ENCODE assay signal across 18 cellular contexts in the genomic region with DNA sequence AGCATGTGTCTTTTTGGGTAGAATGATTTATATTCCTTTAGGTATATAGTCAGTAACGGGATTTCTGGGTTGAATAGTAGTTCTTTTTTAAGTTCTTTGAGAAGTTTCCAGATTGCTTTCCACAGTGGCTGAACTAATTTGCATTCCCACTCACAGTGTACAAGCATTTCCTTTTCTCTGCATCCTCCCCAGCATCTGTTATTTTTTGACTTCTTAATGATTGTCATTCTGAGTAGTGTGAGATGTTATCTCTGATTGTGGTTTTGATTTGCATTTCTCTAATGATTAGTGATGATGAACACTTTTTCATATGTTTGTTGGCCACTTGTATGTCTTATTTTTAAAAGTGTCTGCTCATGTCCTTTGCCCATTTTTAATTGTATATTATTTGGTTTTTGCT.
DNase-seq lines count a peak whose midpoint lies in the region; ATAC-seq, FAIRE-seq and TF ChIP-seq lines count a peak whose summit lies in the region.
"Had no signal": no experiment of that assay in that cellular context is flagged by ENCODE, and none has a peak within 500 bp of the region (broad histone marks: within the 10 kb centered on the region; RNA-seq: fewer than 3 reads in every experiment).

No MANE protein-coding gene starts in this region.

- no peak for TF ChIP-seq CTCF in coronary artery (IDR thresholded peaks at IDR 0.05)

- peak; percentile 84 for FAIRE-seq in GM12892 (lab: Jason Lieb, UNC)

- TF ChIP-seq POLR2A in GM12892 (IDR thresholded peaks at IDR 0.05; ENCODE audit: low read depth, low read length) = no peak

- H3K4me3 ChIP-seq in coronary artery = no peak overlapping the region
- H3K4me3 ChIP-seq: esophagus squamous epithelium, smooth muscle cell had no signal

- no peak overlapping the region for H3K27ac ChIP-seq in coronary artery
- H3K27ac ChIP-seq: esophagus squamous epithelium had no signal

- intact Hi-C loops in left cardiac atrium (cut with DNase I) = no loop called here

- DNase-seq in GM12892 (ENCODE audit: insufficient read length) = no peak
- DNase-seq in NCI-H187 (lab: John Stamatoyannopoulos, UW) = no peak
- DNase-seq in HPDE6-E6E7 (ENCODE audit: extremely low spot score) = no peak
- DNase-seq in left cardiac atrium = no peak
- DNase-seq in coronary artery (ENCODE audit: low spot score) = no peak
- DNase-seq: activated CD8-positive, alpha-beta memory T cell treated with anti-CD3 and anti-CD28 coated beads for 24 hours; activated gamma-delta T cell; CD4-positive, alpha-beta memory T cell; dermis blood vessel endothelial cell; EL; esophagus squamous epithelium; H7; NCI-H510A treated with DMSO at 0.1 percent for 48 hours; stimulated activated naive CD8-positive, alpha-beta T cell treated with anti-CD3 and anti-CD28 coated beads, Interleukin-15, amount 100 ng/mL, for 72 hours had no signal

- ATAC-seq in GM19397 (IDR thresholded peaks at IDR 0.05; ENCODE audit: unreplicated experiment) (peak; percentile 81), HG02852 (IDR thresholded peaks at IDR 0.05; ENCODE audit: unreplicated experiment) (peak; percentile 68), HG03432 (IDR thresholded peaks at IDR 0.05; ENCODE audit: unreplicated experiment) (peak; percentile 69), left cardiac atrium (no peak)
- ATAC-seq: stimulated activated naive CD8-positive, alpha-beta T cell treated with anti-CD3 and anti-CD28 coated beads, Interleukin-15, amount 100 ng/mL, for 72 hours had no signal

Comparison
In these comparisons a context has a peak if more than half of its experiments do, and no peak if none do; other contexts are left out.
1. ATAC-seq: peak in GM19397 (single experiment), HG02852 (single experiment) and HG03432 (single experiment); none in left cardiac atrium (0 of 2).